In genomic region chr12:78035913-78036658, GRCh38 we compare ENCODE assay signal across 12 cellular contexts.
DNase-seq lines count a peak whose midpoint lies in the region; ATAC-seq and TF ChIP-seq lines count a peak whose summit lies in the region.
"Had no signal": no experiment of that assay in that cellular context is flagged by ENCODE, and none has a peak within 500 bp of the region (broad histone marks: within the 10 kb centered on the region; RNA-seq: fewer than 3 reads in every experiment).

No MANE protein-coding gene starts in this region.

- no peak for TF ChIP-seq POLR2A in transverse colon (IDR thresholded peaks at IDR 0.05)

- no peaks in the 10 kb centered on the region for H3K36me3 ChIP-seq in transverse colon
- H3K36me3 ChIP-seq: esophagus squamous epithelium had no signal

- no peaks in the 10 kb centered on the region for H3K9me3 Mint-ChIP-seq in mesothelial cell of epicardium
- peaks cover 9% of the 10 kb centered on the region for H3K9me3 Mint-ChIP-seq in activated CD4-positive, alpha-beta memory T cell treated with anti-CD3 and anti-CD28 coated beads for 36 hours
- H3K9me3 Mint-ChIP-seq: IgD-negative memory B cell had no signal

- H3K36me3 Mint-ChIP-seq in mesothelial cell of epicardium = no peaks in the 10 kb centered on the region
- H3K36me3 Mint-ChIP-seq in activated CD4-positive, alpha-beta memory T cell treated with anti-CD3 and anti-CD28 coated beads for 36 hours = no peaks in the 10 kb centered on the region
- H3K36me3 Mint-ChIP-seq: activated naive CD4-positive, alpha-beta T cell treated with anti-CD3 and anti-CD28 coated beads, Interleukin-2, amount 50 U/mL, for 72 hours; IgD-negative memory B cell had no signal

- H3K27me3 ChIP-seq in transverse colon = no peaks in the 10 kb centered on the region
- H3K27me3 ChIP-seq: esophagus squamous epithelium had no signal

- H3K4me3 Mint-ChIP-seq in mesothelial cell of epicardium = peak overlapping the region; percentile 1
- no peak overlapping the region for H3K4me3 Mint-ChIP-seq in activated CD4-positive, alpha-beta memory T cell treated with anti-CD3 and anti-CD28 coated beads for 36 hours
- H3K4me3 Mint-ChIP-seq: B cell, IgD-negative memory B cell had no signal

- no peak overlapping the region for H3K27ac ChIP-seq in transverse colon
- H3K27ac ChIP-seq: esophagus squamous epithelium had no signal

- no peaks in the 10 kb centered on the region for H3K4me1 ChIP-seq in transverse colon
- H3K4me1 ChIP-seq: esophagus squamous epithelium had no signal

- H3K27ac Mint-ChIP-seq in mesothelial cell of epicardium = no peak overlapping the region
- no peak overlapping the region for H3K27ac Mint-ChIP-seq in activated CD4-positive, alpha-beta memory T cell treated with anti-CD3 and anti-CD28 coated beads for 36 hours
- H3K27ac Mint-ChIP-seq: activated naive CD4-positive, alpha-beta T cell treated with anti-CD3 and anti-CD28 coated beads, Interleukin-2, amount 50 U/mL, for 72 hours; B cell had no signal

- 35 to 53% methylated on average over 11 to 15 of the region's 15 CpGs for WGBS in transverse colon (ENCODE audit: low coverage in 1 of 2), 2 donors

- CTCF ChIA-PET in activated CD4-positive, alpha-beta memory T cell treated with anti-CD3 and anti-CD28 coated beads for 36 hours (lab: Charles Lee) = no interaction called here

- peaks cover 42% of the 10 kb centered on the region for H3K4me1 Mint-ChIP-seq in mesothelial cell of epicardium
- no peaks in the 10 kb centered on the region for H3K4me1 Mint-ChIP-seq in activated CD4-positive, alpha-beta memory T cell treated with anti-CD3 and anti-CD28 coated beads for 36 hours (ENCODE audit: low read depth)
- H3K4me1 Mint-ChIP-seq: B cell, IgD-negative memory B cell had no signal

- in situ Hi-C loops in transverse colon (cut with MboI; ENCODE audit: low pct_ligation_motif_present in 1 of 4, low pct_unique_long_range_greater_than_20kb in 1 of 4, low sequenced_read_pairs in 3 of 4) = no loop called here

- TF ChIP-seq CTCF in mesothelial cell of epicardium (IDR thresholded peaks at IDR 0.05; ENCODE audit: unreplicated experiment) (no peak), transverse colon (IDR thresholded peaks at IDR 0.05) (no peak)

- TF ChIP-seq EP300 in transverse colon (IDR thresholded peaks at IDR 0.05; ENCODE audit: low read depth) = no peak

- H3K4me3 ChIP-seq in transverse colon = no peak overlapping the region
- H3K4me3 ChIP-seq: esophagus squamous epithelium had no signal

- no peaks in the 10 kb centered on the region for H3K9me3 ChIP-seq in transverse colon
- H3K9me3 ChIP-seq: esophagus squamous epithelium had no signal

- no peak for ATAC-seq in HG02763 (IDR thresholded peaks at IDR 0.05; ENCODE audit: unreplicated experiment)
- ATAC-seq: activated naive CD4-positive, alpha-beta T cell treated with anti-CD3 and anti-CD28 coated beads, Interleukin-2, amount 50 U/mL, for 72 hours had no signal

- POLR2A ChIA-PET in activated CD4-positive, alpha-beta memory T cell treated with anti-CD3 and anti-CD28 coated beads for 36 hours (lab: Charles Lee) = no interaction called here

- intact Hi-C loops in transverse colon (cut with DNase I; ENCODE audit: low total_unique reads) = no loop called here
- intact Hi-C loops in activated CD4-positive, alpha-beta memory T cell treated with anti-CD3 and anti-CD28 coated beads for 36 hours (cut with micrococcal nuclease) = no loop called here

- peaks cover 8% of the 10 kb centered on the region for H3K27me3 Mint-ChIP-seq in mesothelial cell of epicardium (ENCODE audit: low read depth)
- no peaks in the 10 kb centered on the region for H3K27me3 Mint-ChIP-seq in activated CD4-positive, alpha-beta memory T cell treated with anti-CD3 and anti-CD28 coated beads for 36 hours
- H3K27me3 Mint-ChIP-seq: B cell had no signal

- DNase-seq in AG08395 (ENCODE audit: low spot score) = peak; percentile 2
- DNase-seq in NCI-H510A (lab: John Stamatoyannopoulos, UW) = peak; percentile 2
- peak; percentile 7 to 9 for DNase-seq in dermis microvascular lymphatic vessel endothelial cell (ENCODE audit: low read depth in 2 of 2)
- no peak for DNase-seq in mesothelial cell of epicardium (ENCODE audit: low spot score in 2 of 2, unreplicated experiment in 2 of 2)
- DNase-seq in transverse colon = no peak
- DNase-seq in NCI-H1694 treated with DMSO at 0.1 percent for 48 hours (lab: John Stamatoyannopoulos, UW) = no peak
- no peak for DNase-seq in activated CD4-positive, alpha-beta memory T cell treated with anti-CD3 and anti-CD28 coated beads for 36 hours
- DNase-seq: esophagus squamous epithelium had no signal

Comparison
In these comparisons a context has a peak if more than half of its experiments do, and no peak if none do; other contexts are left out.
1. DNase-seq: peak in AG08395 (single experiment), NCI-H510A (single experiment) and dermis microvascular lymphatic vessel endothelial cell (2 of 2); none in mesothelial cell of epicardium (0 of 2), transverse colon (single experiment), NCI-H1694 treated with DMSO at 0.1 percent for 48 hours (single experiment) and activated CD4-positive, alpha-beta memory T cell treated with anti-CD3 and anti-CD28 coated beads for 36 hours (single experiment).